ENCODE assay signal across 21 cellular contexts in the genomic region with DNA sequence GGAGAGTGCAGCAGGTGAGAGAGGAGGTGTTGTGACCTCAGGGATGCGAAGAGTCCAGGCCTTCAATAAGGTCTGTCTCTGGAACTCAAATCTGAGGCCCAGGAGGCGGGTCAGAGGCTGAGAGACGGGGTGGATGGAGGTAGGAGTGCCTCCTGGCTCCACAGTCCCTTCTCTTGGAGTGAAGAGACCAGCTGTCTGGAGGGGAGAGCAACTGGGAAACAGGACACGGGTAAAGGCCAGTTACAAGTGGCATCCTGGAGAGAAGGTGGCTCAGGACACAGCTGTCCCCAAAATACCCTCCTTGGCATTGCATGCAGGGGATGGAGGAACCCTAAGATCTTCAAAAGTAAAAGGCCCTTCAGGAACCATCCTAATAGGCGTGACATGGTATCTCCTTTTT. TPM values are rescaled to one million over a fixed set of nuclear protein-coding genes. Genes with fewer than 3 reads are reported as not detected.
DNase-seq lines count a peak whose midpoint lies in the region; ATAC-seq and TF ChIP-seq lines count a peak whose summit lies in the region.
"Had no signal": no experiment of that assay in that cellular context is flagged by ENCODE, and none has a peak within 500 bp of the region (broad histone marks: within the 10 kb centered on the region; RNA-seq: fewer than 3 reads in every experiment).

No MANE protein-coding gene starts in this region.

- no peak overlapping the region for H2BK5ac ChIP-seq in H9 (ENCODE audit: insufficient read length, low read length)

- TF ChIP-seq CTCF in H9 (conservative IDR thresholded peaks at IDR 0.05) (no peak), psoas muscle (IDR thresholded peaks at IDR 0.05) (no peak)

- H3K27me3 ChIP-seq in H9 (ENCODE audit: insufficient read depth, low read length) (no peaks in the 10 kb centered on the region), SJCRH30 (no peaks in the 10 kb centered on the region), psoas muscle (ENCODE audit: insufficient read depth in 3 of 3, low read length in 2 of 3) (no peaks in the 10 kb centered on the region)

- H3K79me2 ChIP-seq in H9 (ENCODE audit: insufficient read depth, low read length): no peaks in the 10 kb centered on the region

- no peaks in the 10 kb centered on the region for H3K4me1 ChIP-seq in H9 (ENCODE audit: insufficient read depth, low read length)
- peaks cover 8% of the 10 kb centered on the region; the same call in 1 of the 2 replicates for H3K4me1 ChIP-seq in SJCRH30
- H3K4me1 ChIP-seq in psoas muscle: peaks cover 13% of the 10 kb centered on the region
- H3K4me1 ChIP-seq: A549 had no signal

- no peak overlapping the region for H3K14ac ChIP-seq in H9 (ENCODE audit: insufficient read depth, low read length)

- no peak overlapping the region for H3K23ac ChIP-seq in H9 (ENCODE audit: insufficient read length, low read depth, low read length)

- H3K56ac ChIP-seq in H9 (ENCODE audit: insufficient read length, low read depth, low read length): no peak overlapping the region

- H3K4me2 ChIP-seq in H9 (ENCODE audit: insufficient read depth, insufficient read length, low read length): no peak overlapping the region
- H3K4me2 ChIP-seq: A549 had no signal

- no peak overlapping the region for H2BK20ac ChIP-seq in H9 (ENCODE audit: low read depth, low read length, poor library complexity, severe bottlenecking)

- no peak overlapping the region for H3K9ac ChIP-seq in H9 (ENCODE audit: extremely low read depth, insufficient read length, low read length)
- H3K9ac ChIP-seq: GM23248 had no signal

- no peaks in the 10 kb centered on the region for H3K36me3 Mint-ChIP-seq in H9 (ENCODE audit: insufficient read depth in 1 of 3, low read depth in 3 of 3)
- peaks cover 67% of the 10 kb centered on the region for H3K36me3 Mint-ChIP-seq in stimulated activated effector memory CD8-positive, alpha-beta T cell treated with anti-CD3 and anti-CD28 coated beads, Interleukin-12 subunit alpha, Interleukin-12 subunit beta, amount 100 ng/mL, for 72 hours
- H3K36me3 Mint-ChIP-seq: CD4-positive, alpha-beta memory T cell had no signal

- intact Hi-C loops in psoas muscle (cut with DNase I) (no loop called here), posterior cingulate gyrus (cut with DNase I) (no loop called here)

- H3K4me3 Mint-ChIP-seq in H9: no peak overlapping the region
- H3K4me3 Mint-ChIP-seq in stimulated activated effector memory CD8-positive, alpha-beta T cell treated with anti-CD3 and anti-CD28 coated beads, Interleukin-12 subunit alpha, Interleukin-12 subunit beta, amount 100 ng/mL, for 72 hours: no peak overlapping the region
- H3K4me3 Mint-ChIP-seq: CD4-positive, alpha-beta memory T cell; HFFc6 had no signal

- no peak overlapping the region for H3T11ph ChIP-seq in H9 (ENCODE audit: low read length)

- H3K9me3 Mint-ChIP-seq in H9: no peaks in the 10 kb centered on the region
- no peaks in the 10 kb centered on the region for H3K9me3 Mint-ChIP-seq in stimulated activated effector memory CD8-positive, alpha-beta T cell treated with anti-CD3 and anti-CD28 coated beads, Interleukin-12 subunit alpha, Interleukin-12 subunit beta, amount 100 ng/mL, for 72 hours
- H3K9me3 Mint-ChIP-seq: CD4-positive, alpha-beta memory T cell; HFFc6 had no signal

- H2BK120ac ChIP-seq in H9 (ENCODE audit: low read depth, low read length, poor library complexity, severe bottlenecking): no peak overlapping the region

- no peaks in the 10 kb centered on the region for H4K20me1 ChIP-seq in H9 (ENCODE audit: control insufficient read depth, insufficient read depth, insufficient read length)

- H3K4me1 Mint-ChIP-seq in H9: 0 out of 4 replicates have a peak, but pooled peaks cover 0 to 3% of the 10 kb centered on the region in 2 experiments
- H3K4me1 Mint-ChIP-seq in stimulated activated effector memory CD8-positive, alpha-beta T cell treated with anti-CD3 and anti-CD28 coated beads, Interleukin-12 subunit alpha, Interleukin-12 subunit beta, amount 100 ng/mL, for 72 hours: peaks cover 12% of the 10 kb centered on the region

- no peak overlapping the region for H3K18ac ChIP-seq in H9 (ENCODE audit: insufficient read length, low read depth, low read length)

- no peaks in the 10 kb centered on the region for H3K9me3 ChIP-seq in H9 (ENCODE audit: control insufficient read depth, low read depth, low read length)
- H3K9me3 ChIP-seq in SJCRH30 (replicated peaks): no peaks in the 10 kb centered on the region
- no peaks in the 10 kb centered on the region for H3K9me3 ChIP-seq in psoas muscle
- H3K9me3 ChIP-seq: A549 had no signal

- peaks cover 7% of the 10 kb centered on the region for H3K27me3 Mint-ChIP-seq in H9 (ENCODE audit: low read depth)
- H3K27me3 Mint-ChIP-seq: CD4-positive, alpha-beta memory T cell had no signal

- H2BK15ac ChIP-seq in H9 (ENCODE audit: low read depth, low read length): no peak overlapping the region

- no peak overlapping the region for H3K27ac ChIP-seq in H9 (ENCODE audit: insufficient read length, low read depth, low read length)
- peak overlapping the region; percentile 42 for H3K27ac ChIP-seq in SJCRH30
- H3K27ac ChIP-seq in psoas muscle: peak overlapping the region; percentile 63
- H3K27ac ChIP-seq: A549, GM23248 had no signal

- H3K4ac ChIP-seq in H9 (ENCODE audit: low read depth, low read length): no peak overlapping the region

- DNase-seq in H9: no peak
- DNase-seq in SJCRH30: peak; percentile 65 to 77
- no peak for DNase-seq in psoas muscle
- no peak for DNase-seq in stimulated activated effector memory CD8-positive, alpha-beta T cell treated with anti-CD3 and anti-CD28 coated beads, Interleukin-12 subunit alpha, Interleukin-12 subunit beta, amount 100 ng/mL, for 72 hours (ENCODE audit: low spot score in 2 of 2)
- no peak for DNase-seq in NCI-H1092 treated with DMSO at 0.1 percent for 48 hours (lab: John Stamatoyannopoulos, UW)
- no peak for DNase-seq in posterior cingulate gyrus
- DNase-seq in NCI-H1048 (lab: John Stamatoyannopoulos, UW): no peak
- DNase-seq: 8988T; ACHN; C1 segment of cervical spinal cord; Calu3; CD4-positive, alpha-beta memory T cell; COR-L47; DMS53; DMS79 treated with DMSO at 0.1 percent for 48 hours; GF-D8; GM23248; H7; HFFc6 had no signal

- no peak overlapping the region for H4K5ac ChIP-seq in H9 (ENCODE audit: insufficient read length, low read depth, low read length)

- H4K91ac ChIP-seq in H9 (ENCODE audit: insufficient read length, low read depth, low read length): no peak overlapping the region

- no peak overlapping the region for H2AK5ac ChIP-seq in H9 (ENCODE audit: insufficient read length, low read length)

- no peak overlapping the region for H2BK12ac ChIP-seq in H9 (ENCODE audit: insufficient read length, low read depth, low read length)

- peak overlapping the region in 2 of 3 experiments; percentile 10 to 35; a peak in 1 of 7 replicates for H3K27ac Mint-ChIP-seq in H9
- peak overlapping the region; percentile 23 for H3K27ac Mint-ChIP-seq in stimulated activated effector memory CD8-positive, alpha-beta T cell treated with anti-CD3 and anti-CD28 coated beads, Interleukin-12 subunit alpha, Interleukin-12 subunit beta, amount 100 ng/mL, for 72 hours
- H3K27ac Mint-ChIP-seq: HFFc6 had no signal

- H3K36me3 ChIP-seq in SJCRH30 (no peaks in the 10 kb centered on the region), psoas muscle (ENCODE audit: insufficient read depth in 1 of 2, low read depth in 1 of 2) (no peaks in the 10 kb centered on the region)

- peak; percentile 65 to 81 (median 74) for ATAC-seq in psoas muscle
- ATAC-seq in stimulated activated effector memory CD8-positive, alpha-beta T cell treated with anti-CD3 and anti-CD28 coated beads, Interleukin-12 subunit alpha, Interleukin-12 subunit beta, amount 100 ng/mL, for 72 hours: no peak
- ATAC-seq: A549, HCT116 had no signal

- H2AFZ ChIP-seq in H9 (ENCODE audit: low read length): no peak overlapping the region
- H2AFZ ChIP-seq: GM23248 had no signal

- H3K23me2 ChIP-seq in H9 (ENCODE audit: insufficient read length, low read depth, low read length, poor library complexity, severe bottlenecking): no peaks in the 10 kb centered on the region

- H4K8ac ChIP-seq in H9 (replicated peaks; ENCODE audit: insufficient read length, low read depth, low read length): no peak overlapping the region

- no CpG with 5 or more reads among the region's 5 CpGs for WGBS in H9 (ENCODE audit: extremely low coverage, insufficient read length, low lambda C conversion rate)
- WGBS in psoas muscle, 3 donors: 32 to 53% (median 37%) methylated on average over 5 of the region's 5 CpGs

- H3K4me3 ChIP-seq in SJCRH30 (no peak overlapping the region), psoas muscle (no peak overlapping the region)
- H3K4me3 ChIP-seq: A549, GM23248 had no signal

- H3K79me1 ChIP-seq in H9 (ENCODE audit: insufficient read depth, low read depth, low read length, poor library complexity, severe bottlenecking): no peaks in the 10 kb centered on the region

RNA-seq across cellular contexts. Expression of gene PDE4A, which starts 19.2 kb away (rescaled TPM):
- 8.5 and 8.9 TPM in 2 replicates for total RNA-seq in H9 (2021)
- total RNA-seq in SJCRH30 (2014; rRNA removed; shearing (Covaris generic)): 3.7 and 4.2 TPM in 2 replicates
- total RNA-seq in psoas muscle: 10 to 100 TPM in 3 of 4 donors, 1 to 10 TPM in 1; 7.9 to 29.0 (median 16.8) TPM
- 10 to 100 TPM in 2 of 3 donors, 1 to 10 TPM in 1; 4.1 to 15.1 (median 11.5) TPM for polyA plus RNA-seq in psoas muscle

RNA-seq across cellular contexts. Expression of gene CDC37, which starts 36.2 kb away (rescaled TPM):
- total RNA-seq in H9 (2021) (155 and 164 TPM in 2 replicates), psoas muscle (100 to 1,000 TPM; 165 to 182 (median 171) TPM)
- total RNA-seq in SJCRH30 (2014; rRNA removed; shearing (Covaris generic)): 118 and 130 TPM in 2 replicates
- 100 to 1,000 TPM; 208 to 268 (median 234) TPM for polyA plus RNA-seq in psoas muscle

RNA-seq across cellular contexts. Expression of gene TYK2, which starts 59.2 kb away (rescaled TPM):
- 50.1 and 61.4 TPM in 2 replicates for total RNA-seq in H9 (2021)
- 45.8 and 56.1 TPM in 2 replicates for total RNA-seq in SJCRH30 (2014; rRNA removed; shearing (Covaris generic))
- 10 to 100 TPM; 37.1 to 57.6 (median 40.4) TPM for total RNA-seq in psoas muscle
- 10 to 100 TPM; 40.7 to 58.8 (median 41.7) TPM for polyA plus RNA-seq in psoas muscle

Comparison
In these comparisons a context has a peak if more than half of its experiments do, and no peak if none do; other contexts are left out.
1. DNase-seq: peak in SJCRH30 (2 of 2); none in H9 (single experiment), psoas muscle (0 of 2), stimulated activated effector memory CD8-positive, alpha-beta T cell treated with anti-CD3 and anti-CD28 coated beads, Interleukin-12 subunit alpha, Interleukin-12 subunit beta, amount 100 ng/mL, for 72 hours (0 of 2), NCI-H1092 treated with DMSO at 0.1 percent for 48 hours (single experiment), posterior cingulate gyrus (0 of 10) and NCI-H1048 (single experiment).